Comparison of ENCODE assay signal across 25 cellular contexts in genomic region chr18:1968801-1969498, GRCh38.
"Had no signal": no experiment of that assay in that cellular context is flagged by ENCODE, and none has a peak within 500 bp of the region (broad histone marks: within the 10 kb centered on the region; RNA-seq: fewer than 3 reads in every experiment).

No MANE protein-coding gene starts in this region.

- H3K27ac Mint-ChIP-seq: activated CD8-positive, alpha-beta T cell treated with anti-CD3 and anti-CD28 coated beads, Interleukin-2, amount 10 ng/mL, durations not matched to agents 7 days and 5 days; activated naive CD8-positive, alpha-beta T cell treated with anti-CD3 and anti-CD28 coated beads, Interleukin-2, amount 10 ng/mL, durations not matched to agents 7 days and 5 days had no signal

- ATAC-seq: activated CD4-positive, CD25-positive, alpha-beta regulatory T cell treated with anti-CD3 and anti-CD28 coated beads, Interleukin-2, amount 50 U/mL, for 24 hours; activated CD8-positive, alpha-beta T cell treated with anti-CD3 and anti-CD28 coated beads, Interleukin-2, amount 10 ng/mL, durations not matched to agents 7 days and 5 days; Panc1 had no signal

- H3K4me1 ChIP-seq: adrenal gland, SJCRH30 had no signal

- H3K27me3 ChIP-seq: adrenal gland, SJCRH30 had no signal

- H3K4me3 Mint-ChIP-seq: activated CD8-positive, alpha-beta T cell treated with anti-CD3 and anti-CD28 coated beads, Interleukin-2, amount 10 ng/mL, durations not matched to agents 7 days and 5 days; activated naive CD8-positive, alpha-beta T cell treated with anti-CD3 and anti-CD28 coated beads, Interleukin-2, amount 10 ng/mL, durations not matched to agents 7 days and 5 days had no signal

- H3K4me1 Mint-ChIP-seq: activated naive CD8-positive, alpha-beta T cell treated with anti-CD3 and anti-CD28 coated beads, Interleukin-2, amount 10 ng/mL, durations not matched to agents 7 days and 5 days had no signal

- DNase-seq: activated CD4-positive, alpha-beta T cell treated with anti-CD3 and anti-CD28 coated beads for 48 hours; activated CD4-positive, alpha-beta T cell treated with anti-CD3 and anti-CD28 coated beads, Interleukin-2, amount 50 U/mL, for 4 hours; activated CD8-positive, alpha-beta memory T cell treated with anti-CD3 and anti-CD28 coated beads, Interleukin-2, amount 50 U/mL, for 48 hours; activated CD8-positive, alpha-beta T cell treated with anti-CD3 and anti-CD28 coated beads, Interleukin-2, amount 10 ng/mL, durations not matched to agents 7 days and 5 days; activated naive CD4-positive, alpha-beta T cell treated with anti-CD3 and anti-CD28 coated beads, Interleukin-2, amount 50 U/mL, for 16 hours; activated naive CD8-positive, alpha-beta T cell treated with anti-CD3 and anti-CD28 coated beads, Interleukin-2, amount 10 ng/mL, durations not matched to agents 7 days and 5 days; activated T-cell treated with anti-CD3 and anti-CD28 coated beads, Interleukin-2, amount 50 U/mL, for 1 hour; adrenal gland; anterior cingulate cortex; caudate nucleus; KG1; NCI-H1048; NCI-H187; NCI-H2081; NCI-H510A treated with DMSO at 0.1 percent for 48 hours; NCI-H774; OCI-M1; Right ventricle myocardium superior; RPMI8226; SJCRH30; SK-N-SH; T-helper 1 cell had no signal

- H3K9ac ChIP-seq: SK-N-SH had no signal

- H3K9me3 Mint-ChIP-seq: activated naive CD8-positive, alpha-beta T cell treated with anti-CD3 and anti-CD28 coated beads, Interleukin-2, amount 10 ng/mL, durations not matched to agents 7 days and 5 days had no signal

- H3K36me3 ChIP-seq: adrenal gland, SJCRH30 had no signal

- H3K27me3 Mint-ChIP-seq: activated naive CD8-positive, alpha-beta T cell treated with anti-CD3 and anti-CD28 coated beads, Interleukin-2, amount 10 ng/mL, durations not matched to agents 7 days and 5 days had no signal

- H3K27ac ChIP-seq: adrenal gland, SJCRH30, VCaP had no signal

- H3K4me3 ChIP-seq: adrenal gland, SJCRH30 had no signal

- H3K36me3 Mint-ChIP-seq: activated naive CD8-positive, alpha-beta T cell treated with anti-CD3 and anti-CD28 coated beads, Interleukin-2, amount 10 ng/mL, durations not matched to agents 7 days and 5 days had no signal

- H3K9me3 ChIP-seq: adrenal gland, SJCRH30, SK-N-SH had no signal
